ENCODE assay signal across 23 cellular contexts in genomic region chr9:113949206-113950078, GRCh38.
"Had no signal": no experiment of that assay in that cellular context is flagged by ENCODE, and none has a peak within 500 bp of the region (broad histone marks: within the 10 kb centered on the region; RNA-seq: fewer than 3 reads in every experiment).

No MANE protein-coding gene starts in this region.

- H3K9me3 ChIP-seq: heart right ventricle, lower lobe of right lung, prostate gland, stomach, suprapubic skin, tibial nerve had no signal

- H3K4me1 Mint-ChIP-seq: activated T-helper 17 cell treated with anti-CD3 and anti-CD28 coated beads, Interleukin-2, amount 50 U/mL, for 72 hours; stimulated activated memory B cell treated with anti-CD40 and anti-IgM and Interleukin-4, amounts not matched to agents 10 μg/mL and 1 μg/mL and 100 μg/mL, for 72 hours had no signal

- DNase-seq: activated CD4-positive, alpha-beta T cell treated with anti-CD3 and anti-CD28 coated beads for 1 hour; activated CD4-positive, alpha-beta T cell treated with anti-CD3 and anti-CD28 coated beads, Interleukin-2, amount 50 U/mL, for 1 hour; activated CD8-positive, alpha-beta T cell treated with anti-CD3 and anti-CD28 coated beads, Interleukin-2, amount 10 ng/mL, durations not matched to agents 7 days and 5 days; activated T-cell treated with anti-CD3 and anti-CD28 coated beads, Interleukin-2, amount 50 U/mL, for 24 hours; aorta; brain microvascular endothelial cell; central memory CD4-positive, alpha-beta T cell; dorsolateral prefrontal cortex; heart right ventricle; left colon; lower lobe of right lung; naive B cell; stimulated activated CD4-positive, alpha-beta T cell treated with anti-CD3 and anti-CD28 coated beads, Interleukin-2, amount 100 ng/mL, for 24 hours; stomach; WERI-Rb-1 had no signal

- H3K4me1 ChIP-seq: prostate gland, suprapubic skin had no signal

- H3K27me3 ChIP-seq: brain microvascular endothelial cell, dorsolateral prefrontal cortex, heart right ventricle, stomach, suprapubic skin, tibial nerve had no signal

- ATAC-seq: activated CD8-positive, alpha-beta T cell treated with anti-CD3 and anti-CD28 coated beads, Interleukin-2, amount 10 ng/mL, durations not matched to agents 7 days and 5 days; activated naive CD4-positive, alpha-beta T cell treated with anti-CD3 and anti-CD28 coated beads, Interleukin-2, amount 50 U/mL, for 72 hours; activated T-helper 17 cell treated with anti-CD3 and anti-CD28 coated beads, Interleukin-2, amount 50 U/mL, for 72 hours; heart right ventricle; left colon; lower lobe of right lung; stimulated activated memory B cell treated with anti-CD40 and anti-IgM and Interleukin-4, amounts not matched to agents 10 μg/mL and 1 μg/mL and 100 μg/mL, for 72 hours had no signal

- H3K36me3 ChIP-seq: brain microvascular endothelial cell, heart right ventricle, lower lobe of right lung, prostate gland, stomach, suprapubic skin, tibial nerve, WERI-Rb-1 had no signal

- H3K4me3 Mint-ChIP-seq: activated CD8-positive, alpha-beta T cell treated with anti-CD3 and anti-CD28 coated beads, Interleukin-2, amount 10 ng/mL, durations not matched to agents 7 days and 5 days; activated T-cell treated with anti-CD3 and anti-CD28 coated beads, Interleukin-2, amount 50 U/mL, for 24 hours; activated T-helper 17 cell treated with anti-CD3 and anti-CD28 coated beads, Interleukin-2, amount 50 U/mL, for 72 hours; stimulated activated memory B cell treated with anti-CD40 and anti-IgM and Interleukin-4, amounts not matched to agents 10 μg/mL and 1 μg/mL and 100 μg/mL, for 72 hours; T-helper 2 cell treated with Interferon-gamma antibody and Interleukin-4, amounts not matched to agents 5 μg/mL and 100 μg/mL, for 36 hours had no signal

- H3K4me3 ChIP-seq: dorsolateral prefrontal cortex, heart right ventricle, lower lobe of right lung, prostate gland, stomach, suprapubic skin, tibial nerve had no signal

- H3K27ac Mint-ChIP-seq: activated CD8-positive, alpha-beta T cell treated with anti-CD3 and anti-CD28 coated beads, Interleukin-2, amount 10 ng/mL, durations not matched to agents 7 days and 5 days; activated naive CD4-positive, alpha-beta T cell treated with anti-CD3 and anti-CD28 coated beads, Interleukin-2, amount 50 U/mL, for 72 hours; activated T-cell treated with anti-CD3 and anti-CD28 coated beads, Interleukin-2, amount 50 U/mL, for 24 hours; activated T-helper 17 cell treated with anti-CD3 and anti-CD28 coated beads, Interleukin-2, amount 50 U/mL, for 72 hours; stimulated activated memory B cell treated with anti-CD40 and anti-IgM and Interleukin-4, amounts not matched to agents 10 μg/mL and 1 μg/mL and 100 μg/mL, for 72 hours; T-helper 2 cell treated with Interferon-gamma antibody and Interleukin-4, amounts not matched to agents 5 μg/mL and 100 μg/mL, for 36 hours had no signal

- H3K9me3 Mint-ChIP-seq: activated naive CD4-positive, alpha-beta T cell treated with anti-CD3 and anti-CD28 coated beads, Interleukin-2, amount 50 U/mL, for 72 hours; activated T-cell treated with anti-CD3 and anti-CD28 coated beads, Interleukin-2, amount 50 U/mL, for 24 hours; activated T-helper 17 cell treated with anti-CD3 and anti-CD28 coated beads, Interleukin-2, amount 50 U/mL, for 72 hours; naive B cell; stimulated activated memory B cell treated with anti-CD40 and anti-IgM and Interleukin-4, amounts not matched to agents 10 μg/mL and 1 μg/mL and 100 μg/mL, for 72 hours; T-helper 2 cell treated with Interferon-gamma antibody and Interleukin-4, amounts not matched to agents 5 μg/mL and 100 μg/mL, for 36 hours had no signal

- H3K36me3 Mint-ChIP-seq: activated naive CD4-positive, alpha-beta T cell treated with anti-CD3 and anti-CD28 coated beads, Interleukin-2, amount 50 U/mL, for 72 hours; naive B cell; stimulated activated memory B cell treated with anti-CD40 and anti-IgM and Interleukin-4, amounts not matched to agents 10 μg/mL and 1 μg/mL and 100 μg/mL, for 72 hours had no signal

- H3K27me3 Mint-ChIP-seq: activated T-cell treated with anti-CD3 and anti-CD28 coated beads, Interleukin-2, amount 50 U/mL, for 24 hours; naive B cell had no signal

- H3K27ac ChIP-seq: brain microvascular endothelial cell, dorsolateral prefrontal cortex, epithelial cell of prostate, heart right ventricle, lower lobe of right lung, prostate gland, stomach, suprapubic skin, tibial nerve, WERI-Rb-1 had no signal
